In genomic region chr22:37519268-37520195, GRCh38 we compare ENCODE assay signal across 8 cellular contexts. TPM values are rescaled to one million over a fixed set of nuclear protein-coding genes. Genes with fewer than 3 reads are reported as not detected.
A peak's percentile ranks its signal among the peaks of the same experiment; 100 is the strongest.
DNase-seq lines count a peak whose midpoint lies in the region; ATAC-seq and TF ChIP-seq lines count a peak whose summit lies in the region.

A gene with protein sequence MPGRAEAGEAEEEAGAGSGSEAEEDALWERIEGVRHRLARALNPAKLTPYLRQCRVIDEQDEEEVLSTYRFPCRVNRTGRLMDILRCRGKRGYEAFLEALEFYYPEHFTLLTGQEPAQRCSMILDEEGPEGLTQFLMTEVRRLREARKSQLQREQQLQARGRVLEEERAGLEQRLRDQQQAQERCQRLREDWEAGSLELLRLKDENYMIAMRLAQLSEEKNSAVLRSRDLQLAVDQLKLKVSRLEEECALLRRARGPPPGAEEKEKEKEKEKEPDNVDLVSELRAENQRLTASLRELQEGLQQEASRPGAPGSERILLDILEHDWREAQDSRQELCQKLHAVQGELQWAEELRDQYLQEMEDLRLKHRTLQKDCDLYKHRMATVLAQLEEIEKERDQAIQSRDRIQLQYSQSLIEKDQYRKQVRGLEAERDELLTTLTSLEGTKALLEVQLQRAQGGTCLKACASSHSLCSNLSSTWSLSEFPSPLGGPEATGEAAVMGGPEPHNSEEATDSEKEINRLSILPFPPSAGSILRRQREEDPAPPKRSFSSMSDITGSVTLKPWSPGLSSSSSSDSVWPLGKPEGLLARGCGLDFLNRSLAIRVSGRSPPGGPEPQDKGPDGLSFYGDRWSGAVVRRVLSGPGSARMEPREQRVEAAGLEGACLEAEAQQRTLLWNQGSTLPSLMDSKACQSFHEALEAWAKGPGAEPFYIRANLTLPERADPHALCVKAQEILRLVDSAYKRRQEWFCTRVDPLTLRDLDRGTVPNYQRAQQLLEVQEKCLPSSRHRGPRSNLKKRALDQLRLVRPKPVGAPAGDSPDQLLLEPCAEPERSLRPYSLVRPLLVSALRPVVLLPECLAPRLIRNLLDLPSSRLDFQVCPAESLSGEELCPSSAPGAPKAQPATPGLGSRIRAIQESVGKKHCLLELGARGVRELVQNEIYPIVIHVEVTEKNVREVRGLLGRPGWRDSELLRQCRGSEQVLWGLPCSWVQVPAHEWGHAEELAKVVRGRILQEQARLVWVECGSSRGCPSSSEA (minus strand): TSS chr22:37519415. CDS start chr22:37519200, 215 bp downstream.

- intact Hi-C loops in tibial artery (cut with DNase I; ENCODE audit: low total_unique reads): no loop called here

- no peak for TF ChIP-seq RAD21 in liver (IDR thresholded peaks at IDR 0.05)

- H3K9me3 ChIP-seq in liver (ENCODE audit: control insufficient read depth in 4 of 4, low read length in 3 of 4) (no peaks in the 10 kb centered on the region), tibial artery (no peaks in the 10 kb centered on the region)

- peaks cover 6% of the 10 kb centered on the region for H3K4me1 Mint-ChIP-seq in central memory CD8-positive, alpha-beta T cell

- peak within 1 kb of the TSS; percentile 20 to 66 for H3K27ac ChIP-seq in liver (ENCODE audit: low read depth in 1 of 2, low read length in 2 of 2)
- no peak within 1 kb of the TSS for H3K27ac ChIP-seq in tibial artery

- peak; percentile 60 for DNase-seq in Daoy (ENCODE audit: low read depth)
- DNase-seq in NCI-H146 treated with DMSO at 0.1 percent for 48 hours (lab: John Stamatoyannopoulos, UW; ENCODE audit: unreplicated experiment): peak; percentile 12
- DNase-seq in central memory CD8-positive, alpha-beta T cell (ENCODE audit: low spot score in 2 of 2): no peak
- no peak for DNase-seq in tibial artery
- DNase-seq in cerebellar nuclear complex (lab: John Stamatoyannopoulos, UW): no peak
- no peak for DNase-seq in NCI-H187 treated with DMSO at 0.1 percent for 48 hours (lab: John Stamatoyannopoulos, UW)

- peak within 1 kb of the TSS; percentile 61 to 90 (median 67) for H3K4me3 ChIP-seq in liver (ENCODE audit: low read depth in 1 of 3, low read length in 3 of 3)
- peak within 1 kb of the TSS; percentile 42 to 49 for H3K4me3 ChIP-seq in tibial artery

- H3K36me3 ChIP-seq in liver (ENCODE audit: control insufficient read depth in 4 of 4, insufficient read depth in 3 of 4, low read depth in 1 of 4, low read length in 3 of 4): peaks cover 0 to 5% (median 1%) of the 10 kb centered on the region in 4 donors
- H3K36me3 ChIP-seq in tibial artery: no peaks in the 10 kb centered on the region

- H3K4me3 Mint-ChIP-seq in central memory CD8-positive, alpha-beta T cell: peak within 1 kb of the TSS; percentile 71

- no peak within 1 kb of the TSS for H3K27ac Mint-ChIP-seq in central memory CD8-positive, alpha-beta T cell (ENCODE audit: low read depth)

- peak; percentile 43 for ATAC-seq in central memory CD8-positive, alpha-beta T cell (replicated peaks; ENCODE audit: extremely low read depth, poor library complexity, severe bottlenecking)
- no peak for ATAC-seq in HG02870 (IDR thresholded peaks at IDR 0.05; ENCODE audit: unreplicated experiment)

- H3K36me3 Mint-ChIP-seq in central memory CD8-positive, alpha-beta T cell (ENCODE audit: insufficient read depth): no peaks in the 10 kb centered on the region

- H3K4me1 ChIP-seq in liver (ENCODE audit: control insufficient read depth in 4 of 4, insufficient read depth in 4 of 4, low read length in 3 of 4) (peaks cover 0 to 18% (median 9%) of the 10 kb centered on the region in 4 donors), tibial artery (peaks cover 0 to 14% (median 11%) of the 10 kb centered on the region in 4 donors)

- WGBS in liver: 7% methylated on average over 99 of the region's 99 CpGs

- H3K9me3 Mint-ChIP-seq in central memory CD8-positive, alpha-beta T cell: no peaks in the 10 kb centered on the region

- H3K27me3 ChIP-seq in liver (ENCODE audit: control insufficient read depth in 4 of 4, insufficient read depth in 4 of 4, low read length in 3 of 4): no peaks in the 10 kb centered on the region
- peaks cover 0 to 63% of the 10 kb centered on the region in 2 donors for H3K27me3 ChIP-seq in tibial artery

- peak within 1 kb of the TSS in 1 of 2 donors; percentile 48 for H3K9ac ChIP-seq in liver (ENCODE audit: low read depth in 1 of 2, low read length in 2 of 2)

- peaks cover 47% of the 10 kb centered on the region for H3K27me3 Mint-ChIP-seq in central memory CD8-positive, alpha-beta T cell

- TF ChIP-seq CTCF in liver (IDR thresholded peaks at IDR 0.05; ENCODE audit: low read depth, low read length, missing input control) (no peak), tibial artery (IDR thresholded peaks at IDR 0.05) (no peak)

TF ChIP-seq in liver, 16 proteins besides CTCF, POLR2A, EP300 and RAD21:
- TF ChIP-seq, protein P1, sequence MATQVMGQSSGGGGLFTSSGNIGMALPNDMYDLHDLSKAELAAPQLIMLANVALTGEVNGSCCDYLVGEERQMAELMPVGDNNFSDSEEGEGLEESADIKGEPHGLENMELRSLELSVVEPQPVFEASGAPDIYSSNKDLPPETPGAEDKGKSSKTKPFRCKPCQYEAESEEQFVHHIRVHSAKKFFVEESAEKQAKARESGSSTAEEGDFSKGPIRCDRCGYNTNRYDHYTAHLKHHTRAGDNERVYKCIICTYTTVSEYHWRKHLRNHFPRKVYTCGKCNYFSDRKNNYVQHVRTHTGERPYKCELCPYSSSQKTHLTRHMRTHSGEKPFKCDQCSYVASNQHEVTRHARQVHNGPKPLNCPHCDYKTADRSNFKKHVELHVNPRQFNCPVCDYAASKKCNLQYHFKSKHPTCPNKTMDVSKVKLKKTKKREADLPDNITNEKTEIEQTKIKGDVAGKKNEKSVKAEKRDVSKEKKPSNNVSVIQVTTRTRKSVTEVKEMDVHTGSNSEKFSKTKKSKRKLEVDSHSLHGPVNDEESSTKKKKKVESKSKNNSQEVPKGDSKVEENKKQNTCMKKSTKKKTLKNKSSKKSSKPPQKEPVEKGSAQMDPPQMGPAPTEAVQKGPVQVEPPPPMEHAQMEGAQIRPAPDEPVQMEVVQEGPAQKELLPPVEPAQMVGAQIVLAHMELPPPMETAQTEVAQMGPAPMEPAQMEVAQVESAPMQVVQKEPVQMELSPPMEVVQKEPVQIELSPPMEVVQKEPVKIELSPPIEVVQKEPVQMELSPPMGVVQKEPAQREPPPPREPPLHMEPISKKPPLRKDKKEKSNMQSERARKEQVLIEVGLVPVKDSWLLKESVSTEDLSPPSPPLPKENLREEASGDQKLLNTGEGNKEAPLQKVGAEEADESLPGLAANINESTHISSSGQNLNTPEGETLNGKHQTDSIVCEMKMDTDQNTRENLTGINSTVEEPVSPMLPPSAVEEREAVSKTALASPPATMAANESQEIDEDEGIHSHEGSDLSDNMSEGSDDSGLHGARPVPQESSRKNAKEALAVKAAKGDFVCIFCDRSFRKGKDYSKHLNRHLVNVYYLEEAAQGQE (IDR thresholded peaks at IDR 0.05): no peak

RNA-seq across cellular contexts. Expression of the gene that starts here (rescaled TPM):
- 24.0 and 25.9 TPM in 2 replicates for total RNA-seq in Daoy (2014; rRNA removed; shearing (Covaris generic))
- total RNA-seq in liver: 1 to 10 TPM; 7.8 to 8.9 TPM
- polyA plus RNA-seq in liver: 10 to 100 TPM in 1 of 2 donors, 1 to 10 TPM in 1; 7.9 to 14.0 TPM

Comparison
In these comparisons a context has a peak if more than half of its experiments do, and no peak if none do; other contexts are left out.
1. DNase-seq: peak in Daoy (single experiment) and NCI-H146 treated with DMSO at 0.1 percent for 48 hours (single experiment); none in central memory CD8-positive, alpha-beta T cell (0 of 2), tibial artery (0 of 2), cerebellar nuclear complex (0 of 2) and NCI-H187 treated with DMSO at 0.1 percent for 48 hours (single experiment).
2. H3K27ac ChIP-seq: peak in liver (2 of 2); none in tibial artery (0 of 2).